ENCODE assay signal across 8 cellular contexts in the genomic region with DNA sequence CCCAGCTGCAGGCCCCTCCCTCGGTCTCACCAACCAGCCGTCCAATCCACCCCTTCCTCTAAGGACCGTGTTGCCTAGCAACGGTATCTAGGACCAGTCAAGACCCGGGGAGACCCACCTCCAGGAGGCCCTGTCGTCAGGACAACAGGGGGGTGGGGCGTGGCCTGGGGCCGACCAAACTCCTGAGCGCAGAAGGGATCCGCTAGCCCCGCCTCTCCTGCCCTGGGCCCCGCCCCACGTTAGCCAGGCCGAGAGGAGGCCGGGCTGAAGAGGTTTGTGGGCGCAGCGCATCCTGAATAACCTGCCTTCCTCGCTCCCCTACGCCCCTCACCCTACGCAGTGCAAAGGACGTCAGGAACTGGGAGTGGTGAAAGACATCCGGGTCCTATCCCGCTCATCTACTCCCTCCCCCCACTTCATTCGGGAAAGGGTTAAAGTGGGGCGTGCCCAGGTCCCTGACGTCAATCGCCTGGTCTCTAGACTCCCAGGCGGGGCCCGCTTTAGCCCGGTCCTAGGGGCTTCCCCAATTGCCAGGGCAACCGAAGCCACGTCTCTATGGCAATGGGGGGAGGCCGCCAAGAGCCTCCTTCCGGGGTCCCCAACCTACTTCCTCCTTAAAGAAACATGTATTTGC. TPM values are rescaled to one million over a fixed set of nuclear protein-coding genes. Genes with fewer than 3 reads are reported as not detected.
A peak's percentile ranks its signal among the peaks of the same experiment; 100 is the strongest.
DNase-seq lines count a peak whose midpoint lies in the region; ATAC-seq, FAIRE-seq and TF ChIP-seq lines count a peak whose summit lies in the region.

No MANE protein-coding gene starts in this region.

- FAIRE-seq in endothelial cell of umbilical vein (lab: Jason Lieb, UNC) = peak; percentile 95

- intact Hi-C loops in endothelial cell of umbilical vein (cut with micrococcal nuclease) = loop anchor here (1.0 kb wide), 1 partner anchor 9 kb away; no protein-coding TSS in a partner anchor

- peak overlapping the region; percentile 54 for H3K9ac ChIP-seq in endothelial cell of umbilical vein (replicated peaks; ENCODE audit: extremely low read depth, insufficient read depth, low read length)

- dilution Hi-C loops in endothelial cell of umbilical vein (cut with MboI; ENCODE audit: extremely low pct_ligation_motif_present, low sequenced_read_pairs) = no loop called here

- peak; percentile 86 for ATAC-seq in HG02798 (IDR thresholded peaks at IDR 0.05; ENCODE audit: poor library complexity, unreplicated experiment)

- TF ChIP-seq CTCF in endothelial cell of umbilical vein (IDR thresholded peaks at IDR 0.05; ENCODE audit: extremely low read depth in 1 of 2, insufficient read depth in 1 of 2, low read depth in 1 of 2, low read length in 2 of 2) = no peak

- H3K4me2 ChIP-seq in endothelial cell of umbilical vein (ENCODE audit: insufficient read depth, low read length) = peak overlapping the region; percentile 51

- no peaks in the 10 kb centered on the region for H3K9me3 ChIP-seq in endothelial cell of umbilical vein (replicated peaks; ENCODE audit: control insufficient read depth, insufficient read depth, low read length)

- no TSS peak for BruUV-seq in endothelial cell of umbilical vein (replicated peaks; lab: Mats Ljungman, UMichigan)

- H2AFZ ChIP-seq in endothelial cell of umbilical vein (ENCODE audit: low read depth, low read length) = peak overlapping the region; percentile 61

- TF ChIP-seq POLR2A in GM15510 (IDR thresholded peaks at IDR 0.05; ENCODE audit: borderline replicate concordance, extremely low read depth, insufficient read length) = peak; percentile 29
- TF ChIP-seq POLR2A in endothelial cell of umbilical vein (IDR thresholded peaks at IDR 0.05; ENCODE audit: low read depth, low read length) = no peak

- H3K27me3 ChIP-seq in endothelial cell of umbilical vein (ENCODE audit: control insufficient read depth in 2 of 2, insufficient read depth in 2 of 2, low read length in 2 of 2) = no peaks in the 10 kb centered on the region

- no peaks in the 10 kb centered on the region for H3K9me1 ChIP-seq in endothelial cell of umbilical vein (replicated peaks; ENCODE audit: control insufficient read depth, extremely low read depth, insufficient read depth, low read length)

- H3K79me2 ChIP-seq in endothelial cell of umbilical vein (ENCODE audit: control insufficient read depth, insufficient read depth, low read length) = no peaks in the 10 kb centered on the region

- H3K27ac ChIP-seq in endothelial cell of umbilical vein (ENCODE audit: insufficient read depth, low read depth, low read length) = peak overlapping the region; percentile 54

- DNase-seq in NCI-H2196 (lab: John Stamatoyannopoulos, UW; ENCODE audit: unreplicated experiment) = peak; percentile 81
- peak; percentile 87 for DNase-seq in activated CD8-positive, alpha-beta memory T cell treated with anti-CD3 and anti-CD28 coated beads, Interleukin-2, amount 50 U/mL, for 24 hours (ENCODE audit: extremely low read depth)
- peak; percentile 71 for DNase-seq in endothelial cell of umbilical vein (ENCODE audit: low read depth, low spot score)
- peak; percentile 79 for DNase-seq in midbrain (lab: John Stamatoyannopoulos, UW)
- DNase-seq in stimulated activated CD8-positive, alpha-beta memory T cell treated with anti-CD3 and anti-CD28 coated beads, Interleukin-15, amount 100 ng/mL, for 4 hours (ENCODE audit: low read depth in 2 of 2) = peak; percentile 85 to 89
- DNase-seq in SW 1271 (lab: John Stamatoyannopoulos, UW) = no peak

- peak overlapping the region; percentile 9 to 47 (median 22) for H3K4me3 ChIP-seq in endothelial cell of umbilical vein (replicated peaks in 1 of 3; ENCODE audit: insufficient read depth in 1 of 3, low read depth in 1 of 3, low read length in 3 of 3)

- POLR2A ChIA-PET in endothelial cell of umbilical vein (lab: Charles Lee) = no interaction called here

- peaks cover 6% of the 10 kb centered on the region for H3K4me1 ChIP-seq in endothelial cell of umbilical vein (ENCODE audit: control insufficient read depth, extremely low read depth, insufficient read depth, low read length)

- no peaks in the 10 kb centered on the region for H4K20me1 ChIP-seq in endothelial cell of umbilical vein (replicated peaks; ENCODE audit: control insufficient read depth, extremely low read depth, insufficient read depth, low read length)

- peaks cover 3 to 18% of the 10 kb centered on the region in 2 experiments for H3K36me3 ChIP-seq in endothelial cell of umbilical vein (ENCODE audit: control insufficient read depth in 2 of 2, extremely low read depth in 1 of 2, insufficient read depth in 2 of 2, low read length in 2 of 2)

- CTCF ChIA-PET in endothelial cell of umbilical vein (lab: Charles Lee) = no interaction called here

TF ChIP-seq in endothelial cell of umbilical vein, 7 proteins besides CTCF, POLR2A, EP300 and RAD21:
- no peak for TF ChIP-seq EZH2 (IDR thresholded peaks at IDR 0.05; ENCODE audit: borderline replicate concordance, low read depth, low read length, severe bottlenecking)
- no peak for TF ChIP-seq GATA2 (IDR thresholded peaks at IDR 0.05; ENCODE audit: insufficient read depth, insufficient read length, low read depth, low read length)
- TF ChIP-seq, protein P1, sequence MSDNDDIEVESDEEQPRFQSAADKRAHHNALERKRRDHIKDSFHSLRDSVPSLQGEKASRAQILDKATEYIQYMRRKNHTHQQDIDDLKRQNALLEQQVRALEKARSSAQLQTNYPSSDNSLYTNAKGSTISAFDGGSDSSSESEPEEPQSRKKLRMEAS (IDR thresholded peaks at IDR 0.05; ENCODE audit: insufficient read depth, insufficient read length) = no peak
- TF ChIP-seq MYC (IDR thresholded peaks at IDR 0.05; ENCODE audit: low read depth, low read length) = no peak
- no peak for TF ChIP-seq JUN (IDR thresholded peaks at IDR 0.05; ENCODE audit: borderline replicate concordance, insufficient read depth, insufficient read length, low read depth)

RNA-seq across cellular contexts. Expression of a gene that starts 14.7 kb away (rescaled TPM):
- total RNA-seq in endothelial cell of umbilical vein = 26.6 and 34.6 TPM in 2 replicates
- 14.0 and 14.9 TPM in 2 replicates for polyA plus RNA-seq in endothelial cell of umbilical vein
- polyA plus RNA-seq in endothelial cell of umbilical vein (2011; cell fraction: cytosol; rRNA removed) = 17.2 and 19.0 TPM in 2 replicates
- 71.6 and 81.6 TPM in 2 replicates for polyA plus RNA-seq in endothelial cell of umbilical vein (2011; cell fraction: nucleus; rRNA removed)
- polyA plus RNA-seq in endothelial cell of umbilical vein (2012) = 18.9 and 29.0 TPM in 2 replicates
- 15.8 and 16.4 TPM in 2 replicates for polyA minus RNA-seq in endothelial cell of umbilical vein
- polyA minus RNA-seq in endothelial cell of umbilical vein (2011; cell fraction: cytosol; rRNA and poly(A)+ RNA removed) = 1.4 TPM
- 20.5 and 23.2 TPM in 2 replicates for polyA minus RNA-seq in endothelial cell of umbilical vein (2011; cell fraction: nucleus; rRNA and poly(A)+ RNA removed)

RNA-seq across cellular contexts. Expression of a gene that starts 14.8 kb away (rescaled TPM):
- 300 and 308 TPM in 2 replicates for total RNA-seq in endothelial cell of umbilical vein
- polyA plus RNA-seq in endothelial cell of umbilical vein = 376 and 423 TPM in 2 replicates
- 129 and 183 TPM in 2 replicates for polyA plus RNA-seq in endothelial cell of umbilical vein (2011; cell fraction: cytosol; rRNA removed)
- polyA plus RNA-seq in endothelial cell of umbilical vein (2011; cell fraction: nucleus; rRNA removed) = 3,752 and 4,902 TPM in 2 replicates
- 393 and 504 TPM in 2 replicates for polyA plus RNA-seq in endothelial cell of umbilical vein (2012)
- polyA minus RNA-seq in endothelial cell of umbilical vein = 202 and 203 TPM in 2 replicates
- polyA minus RNA-seq in endothelial cell of umbilical vein (2011; cell fraction: cytosol; rRNA and poly(A)+ RNA removed) = 186 TPM
- 279 and 285 TPM in 2 replicates for polyA minus RNA-seq in endothelial cell of umbilical vein (2011; cell fraction: nucleus; rRNA and poly(A)+ RNA removed)

RNA-seq across cellular contexts. Expression of a gene that starts 25.8 kb away (rescaled TPM):
- total RNA-seq in endothelial cell of umbilical vein = 10.2 and 14.0 TPM in 2 replicates
- 12.5 and 13.7 TPM in 2 replicates for polyA plus RNA-seq in endothelial cell of umbilical vein
- polyA plus RNA-seq in endothelial cell of umbilical vein (2011; cell fraction: cytosol; rRNA removed) = 6.0 and 9.9 TPM in 2 replicates
- polyA plus RNA-seq in endothelial cell of umbilical vein (2011; cell fraction: nucleus; rRNA removed) = 18.4 and 19.4 TPM in 2 replicates
- 6.9 and 12.8 TPM in 2 replicates for polyA plus RNA-seq in endothelial cell of umbilical vein (2012)
- polyA minus RNA-seq in endothelial cell of umbilical vein = 3.4 and 4.3 TPM in 2 replicates
- not detected for polyA minus RNA-seq in endothelial cell of umbilical vein (2011; cell fraction: cytosol; rRNA and poly(A)+ RNA removed)
- 2.1 and 5.3 TPM in 2 replicates for polyA minus RNA-seq in endothelial cell of umbilical vein (2011; cell fraction: nucleus; rRNA and poly(A)+ RNA removed)

RNA-seq across cellular contexts. Expression of a gene that starts 29.4 kb away (rescaled TPM):
- 52.1 and 55.9 TPM in 2 replicates for total RNA-seq in endothelial cell of umbilical vein
- 15.8 and 17.2 TPM in 2 replicates for polyA plus RNA-seq in endothelial cell of umbilical vein
- polyA plus RNA-seq in endothelial cell of umbilical vein (2011; cell fraction: cytosol; rRNA removed) = 6.8 and 7.7 TPM in 2 replicates
- polyA plus RNA-seq in endothelial cell of umbilical vein (2011; cell fraction: nucleus; rRNA removed) = 25.0 and 28.6 TPM in 2 replicates
- 20.7 and 33.1 TPM in 2 replicates for polyA plus RNA-seq in endothelial cell of umbilical vein (2012)
- 41.1 and 45.0 TPM in 2 replicates for polyA minus RNA-seq in endothelial cell of umbilical vein
- polyA minus RNA-seq in endothelial cell of umbilical vein (2011; cell fraction: cytosol; rRNA and poly(A)+ RNA removed) = 12.0 TPM
- polyA minus RNA-seq in endothelial cell of umbilical vein (2011; cell fraction: nucleus; rRNA and poly(A)+ RNA removed) = 30.8 and 37.6 TPM in 2 replicates

RNA-seq across cellular contexts. Expression of a gene that starts 34.3 kb away (rescaled TPM):
- 54.7 and 56.2 TPM in 2 replicates for total RNA-seq in endothelial cell of umbilical vein
- 35.6 and 39.0 TPM in 2 replicates for polyA plus RNA-seq in endothelial cell of umbilical vein
- 47.8 and 49.9 TPM in 2 replicates for polyA plus RNA-seq in endothelial cell of umbilical vein (2011; cell fraction: cytosol; rRNA removed)
- 30.3 and 34.1 TPM in 2 replicates for polyA plus RNA-seq in endothelial cell of umbilical vein (2011; cell fraction: nucleus; rRNA removed)
- 43.1 and 51.2 TPM in 2 replicates for polyA plus RNA-seq in endothelial cell of umbilical vein (2012)
- polyA minus RNA-seq in endothelial cell of umbilical vein = 49.7 and 70.3 TPM in 2 replicates
- polyA minus RNA-seq in endothelial cell of umbilical vein (2011; cell fraction: cytosol; rRNA and poly(A)+ RNA removed) = 19.5 TPM
- polyA minus RNA-seq in endothelial cell of umbilical vein (2011; cell fraction: nucleus; rRNA and poly(A)+ RNA removed) = 10.4 and 11.5 TPM in 2 replicates

Comparison
In these comparisons a context has a peak if more than half of its experiments do, and no peak if none do; other contexts are left out.
1. DNase-seq: peak in NCI-H2196 (single experiment), activated CD8-positive, alpha-beta memory T cell treated with anti-CD3 and anti-CD28 coated beads, Interleukin-2, amount 50 U/mL, for 24 hours (single experiment), endothelial cell of umbilical vein (single experiment), midbrain (single experiment) and stimulated activated CD8-positive, alpha-beta memory T cell treated with anti-CD3 and anti-CD28 coated beads, Interleukin-15, amount 100 ng/mL, for 4 hours (2 of 2); none in SW 1271 (0 of 2).